16 cellular contexts compared by ENCODE assay signal in genomic region chr6:164911873-164912580, GRCh38.
A peak's percentile ranks its signal among the peaks of the same experiment; 100 is the strongest.
DNase-seq lines count a peak whose midpoint lies in the region; ATAC-seq, FAIRE-seq and TF ChIP-seq lines count a peak whose summit lies in the region.
"Had no signal": no experiment of that assay in that cellular context is flagged by ENCODE, and none has a peak within 500 bp of the region (broad histone marks: within the 10 kb centered on the region; RNA-seq: fewer than 3 reads in every experiment).

No MANE protein-coding gene starts in this region.

- H3K36me3 ChIP-seq in esophagus muscularis mucosa = no peaks in the 10 kb centered on the region
- H3K36me3 ChIP-seq in stomach smooth muscle (ENCODE audit: control insufficient read depth in 2 of 2, insufficient read depth in 2 of 2, low read length in 2 of 2) = no peaks in the 10 kb centered on the region

- peaks cover 0 to 9% (median 4%) of the 10 kb centered on the region in 4 donors for H3K9me3 ChIP-seq in esophagus muscularis mucosa
- H3K9me3 ChIP-seq in stomach smooth muscle (ENCODE audit: control insufficient read depth in 2 of 2, low read length in 2 of 2) = peaks cover 0 to 4% of the 10 kb centered on the region in 2 donors

- H3K27me3 ChIP-seq in esophagus muscularis mucosa (no peaks in the 10 kb centered on the region), stomach smooth muscle (ENCODE audit: control insufficient read depth in 1 of 2, insufficient read depth in 2 of 2, low read length in 2 of 2) (no peaks in the 10 kb centered on the region)

- no peak overlapping the region for H3K9ac ChIP-seq in stomach smooth muscle (ENCODE audit: low read length in 2 of 2)

- H3K27ac ChIP-seq in esophagus muscularis mucosa (replicated peaks in 1 of 4) (peak overlapping the region in 1 of 4 donors; percentile 14), stomach smooth muscle (ENCODE audit: low read length) (no peak overlapping the region)

- no peak for TF ChIP-seq EP300 in esophagus muscularis mucosa (IDR thresholded peaks at IDR 0.05)

- no peak for ATAC-seq in HG02981 (IDR thresholded peaks at IDR 0.05; ENCODE audit: unreplicated experiment)
- ATAC-seq: left colon, PC-3 had no signal

- intact Hi-C loops in esophagus muscularis mucosa (cut with DNase I) = no loop called here

- TF ChIP-seq CTCF in esophagus muscularis mucosa (IDR thresholded peaks at IDR 0.05) (no peak), D721Med (IDR thresholded peaks at IDR 0.05; ENCODE audit: insufficient read depth, missing control alignments) (no peak)

- 29% methylated on average over 6 of the region's 6 CpGs for WGBS in esophagus muscularis mucosa

- FAIRE-seq in D721Med (lab: Jason Lieb, UNC) = no peak
- FAIRE-seq: GM18507 had no signal

- TF ChIP-seq POLR2A in esophagus muscularis mucosa (IDR thresholded peaks at IDR 0.05; ENCODE audit: low read depth) = no peak

- H3K4me3 ChIP-seq in esophagus muscularis mucosa (peak overlapping the region; percentile 1 to 26 (median 15)), stomach smooth muscle (ENCODE audit: low read length in 2 of 2) (peak overlapping the region; percentile 15 to 30)

- H3K4me1 ChIP-seq in esophagus muscularis mucosa (peaks cover 4 to 20% (median 18%) of the 10 kb centered on the region in 4 donors), stomach smooth muscle (ENCODE audit: control insufficient read depth, insufficient read depth, low read length) (peaks cover 2% of the 10 kb centered on the region)

- DNase-seq in NCI-H2171 treated with DMSO at 0.1 percent for 48 hours (lab: John Stamatoyannopoulos, UW) (peak; percentile 12), NCI-H2171 (lab: John Stamatoyannopoulos, UW) (no peak), NCI-H2029 (lab: John Stamatoyannopoulos, UW) (peak; percentile 71), esophagus muscularis mucosa (ENCODE audit: extremely low spot score) (no peak), D721Med (ENCODE audit: insufficient read length, low spot score) (no peak)
- DNase-seq in activated CD4-positive, CD25-positive, alpha-beta regulatory T cell treated with anti-CD3 and anti-CD28 coated beads, Interleukin-2, amount 50 U/mL, for 72 hours = no peak
- DNase-seq: caudate nucleus; CD8-positive, alpha-beta memory T cell; GOT3; IMR-90; left colon; NCI-H187; PC-3 had no signal

Comparison
In these comparisons a context has a peak if more than half of its experiments do, and no peak if none do; other contexts are left out.
1. DNase-seq: peak in NCI-H2171 treated with DMSO at 0.1 percent for 48 hours (single experiment) and NCI-H2029 (single experiment); none in NCI-H2171 (single experiment), esophagus muscularis mucosa (single experiment), D721Med (single experiment) and activated CD4-positive, CD25-positive, alpha-beta regulatory T cell treated with anti-CD3 and anti-CD28 coated beads, Interleukin-2, amount 50 U/mL, for 72 hours (single experiment).